In genomic region chr13:29698106-29698505, GRCh38 we compare ENCODE assay signal across 20 cellular contexts.
DNase-seq lines count a peak whose midpoint lies in the region; ATAC-seq, FAIRE-seq and TF ChIP-seq lines count a peak whose summit lies in the region.
"Had no signal": no experiment of that assay in that cellular context is flagged by ENCODE, and none has a peak within 500 bp of the region (broad histone marks: within the 10 kb centered on the region; RNA-seq: fewer than 3 reads in every experiment).

No MANE protein-coding gene starts in this region.

- no peak for FAIRE-seq in bronchial epithelial cell (lab: Jason Lieb, UNC)
- FAIRE-seq: D721Med, GM12891, GM19239 had no signal

- H3K27me3 ChIP-seq in bronchial epithelial cell (ENCODE audit: control insufficient read depth, insufficient read depth, low read length) (no peaks in the 10 kb centered on the region), foreskin keratinocyte (no peaks in the 10 kb centered on the region)
- H3K27me3 ChIP-seq: BLaER1 treated with 17β-estradiol and CSF1 and Interleukin-3, amounts not matched to agents 10 nM and 100 nM had no signal

- H3K4me3 ChIP-seq in bronchial epithelial cell (ENCODE audit: low read depth, low read length) (no peak overlapping the region), epithelial cell of esophagus (ENCODE audit: low read length) (no peak overlapping the region)
- H3K4me3 ChIP-seq: BLaER1 treated with 17β-estradiol and CSF1 and Interleukin-3, amounts not matched to agents 10 nM and 100 nM had no signal

- peak overlapping the region; percentile 25 for H3K27ac ChIP-seq in foreskin keratinocyte
- H3K27ac ChIP-seq: BLaER1 treated with 17β-estradiol and CSF1 and Interleukin-3, amounts not matched to agents 10 nM and 100 nM; C4-2B had no signal

- DNase-seq in bronchial epithelial cell (ENCODE audit: low read depth) (peak; percentile 17), epithelial cell of esophagus (ENCODE audit: low read depth) (peak; percentile 52), foreskin keratinocyte (peak in 1 of 2 donors; percentile 54), activated gamma-delta T cell (lab: John Stamatoyannopoulos, UW) (no peak), AG20443 (ENCODE audit: low spot score) (no peak), NOMO-1 treated with dmso at 0.1 percent for 144 hours (lab: John Stamatoyannopoulos, UW; ENCODE audit: unreplicated experiment) (no peak)
- DNase-seq: 8988T; ACHN; AML-193; Caco-2; Calu3; CD4-positive, alpha-beta T cell; CD8-positive, alpha-beta T cell; DMS79 treated with DMSO at 0.1 percent for 48 hours; GF-D8 had no signal

- no peak for ATAC-seq in foreskin keratinocyte
- ATAC-seq: CD8-positive, alpha-beta T cell had no signal

- H3K36me3 ChIP-seq in bronchial epithelial cell (ENCODE audit: control insufficient read depth, insufficient read depth, low read length) = no peaks in the 10 kb centered on the region
- H3K36me3 ChIP-seq: BLaER1 treated with 17β-estradiol and CSF1 and Interleukin-3, amounts not matched to agents 10 nM and 100 nM had no signal

- TF ChIP-seq CTCF in bronchial epithelial cell (IDR thresholded peaks at IDR 0.05; ENCODE audit: insufficient read depth, low read length, severe bottlenecking) (no peak), epithelial cell of esophagus (IDR thresholded peaks at IDR 0.05; ENCODE audit: insufficient read depth, low read depth, low read length, missing control alignments) (no peak), foreskin keratinocyte (conservative IDR thresholded peaks at IDR 0.05) (no peak)

- peaks cover 26% of the 10 kb centered on the region for H3K4me1 ChIP-seq in foreskin keratinocyte
- H3K4me1 ChIP-seq: BLaER1 treated with 17β-estradiol and CSF1 and Interleukin-3, amounts not matched to agents 10 nM and 100 nM; Caco-2 had no signal

Comparison
In these comparisons a context has a peak if more than half of its experiments do, and no peak if none do; other contexts are left out.
1. DNase-seq: peak in bronchial epithelial cell (single experiment) and epithelial cell of esophagus (single experiment); none in activated gamma-delta T cell (single experiment), AG20443 (single experiment) and NOMO-1 treated with dmso at 0.1 percent for 144 hours (single experiment).